27 cellular contexts compared by ENCODE assay signal in genomic region chrX:129478516-129478915, GRCh38. TPM values are rescaled to one million over a fixed set of nuclear protein-coding genes. Genes with fewer than 3 reads are reported as not detected.
DNase-seq lines count a peak whose midpoint lies in the region; ATAC-seq and TF ChIP-seq lines count a peak whose summit lies in the region.
"Had no signal": no experiment of that assay in that cellular context is flagged by ENCODE, and none has a peak within 500 bp of the region (broad histone marks: within the 10 kb centered on the region; RNA-seq: fewer than 3 reads in every experiment).

No MANE protein-coding gene starts in this region.

- H3K23ac ChIP-seq in IMR-90 (ENCODE audit: low read depth, low read length), result no peak overlapping the region

- 67% methylated on average over 1 of the region's 4 CpGs; no CpG with 5 or more reads in 1 of the 2 experiments for WGBS in IMR-90 (ENCODE audit: extremely low coverage in 2 of 2, insufficient read length in 1 of 2), 2 experiments
- WGBS in gastroesophageal sphincter (ENCODE audit: low coverage in 1 of 2), 2 donors, result 47 to 50% methylated on average over 2 to 4 of the region's 4 CpGs

- no peak overlapping the region for H2BK20ac ChIP-seq in IMR-90 (ENCODE audit: low read depth, low read length)

- H3K4ac ChIP-seq in IMR-90 (ENCODE audit: low read depth, low read length), result no peak overlapping the region

- H3K27ac ChIP-seq in IMR-90 (ENCODE audit: insufficient read depth, low read length), result no peak overlapping the region
- peak overlapping the region in 2 of 4 donors; percentile 53 to 64 for H3K27ac ChIP-seq in gastroesophageal sphincter
- no peak overlapping the region for H3K27ac ChIP-seq in lower lobe of right lung
- H3K27ac ChIP-seq: body of pancreas, right atrium auricular region, upper lobe of left lung had no signal

- intact Hi-C loops in IMR-90 (cut with micrococcal nuclease) (no loop called here), lower lobe of right lung (cut with DNase I) (no loop called here)

- DNase-seq in AG09319 (ENCODE audit: extremely low read depth, low read depth) (peak; percentile 7), IMR-90 (peak; percentile 69), astrocyte of the spinal cord (ENCODE audit: low read depth, low spot score) (peak; percentile 71), MV-4-11 (lab: John Stamatoyannopoulos, UW) (no peak), NCI-H82 (lab: John Stamatoyannopoulos, UW) (no peak), lower lobe of right lung (no peak)
- DNase-seq in NK-92 treated with Interleukin-12 subunit alpha and Interleukin-12 subunit beta, amount 100 ng/mL, for 24 hours (lab: John Stamatoyannopoulos, UW), result no peak
- DNase-seq: activated CD4-positive, alpha-beta T cell treated with anti-CD3 and anti-CD28 coated beads for 4 hours; activated CD8-positive, alpha-beta memory T cell treated with anti-CD3 and anti-CD28 coated beads, Interleukin-2, amount 10 ng/mL, durations not matched to agents 7 days and 5 days; body of pancreas; effector memory CD8-positive, alpha-beta T cell; GDM1; H9; natural killer cell; NCI-H1694 treated with DMSO at 0.1 percent for 48 hours; NCI-H226; NCI-H774; PC-3; SHP77 treated with DMSO at 0.1 percent for 48 hours; upper lobe of left lung had no signal

- H2BK120ac ChIP-seq in IMR-90 (ENCODE audit: low read depth, low read length), result no peak overlapping the region

- H3K56ac ChIP-seq in IMR-90 (ENCODE audit: extremely low read depth, insufficient read depth, low read length), result no peak overlapping the region

- H2BK5ac ChIP-seq in IMR-90 (ENCODE audit: low read depth, low read length, poor library complexity, severe bottlenecking), result no peak overlapping the region

- TF ChIP-seq CTCF in AG09319 (IDR thresholded peaks at IDR 0.05; ENCODE audit: low read depth, low read length), result no peak
- no peak for TF ChIP-seq CTCF in IMR-90 (conservative IDR thresholded peaks at IDR 0.05; ENCODE audit: low read depth, low read length)
- no peak for TF ChIP-seq CTCF in astrocyte of the spinal cord (IDR thresholded peaks at IDR 0.05; ENCODE audit: low read depth, low read length)
- TF ChIP-seq CTCF in gastroesophageal sphincter (IDR thresholded peaks at IDR 0.05), result no peak
- no peak for TF ChIP-seq CTCF in lower lobe of right lung (IDR thresholded peaks at IDR 0.05)

- no peak overlapping the region for H3K14ac ChIP-seq in IMR-90 (replicated peaks; ENCODE audit: low read depth, low read length)

- no peaks in the 10 kb centered on the region; a peak in 1 of 4 replicates for H3K79me1 ChIP-seq in IMR-90 (ENCODE audit: low read depth in 1 of 2, low read length in 2 of 2)

- no peak overlapping the region for H2AK9ac ChIP-seq in IMR-90 (replicated peaks; ENCODE audit: low read depth, low read length, poor library complexity)

- no peak overlapping the region for H2AK5ac ChIP-seq in IMR-90 (ENCODE audit: low read depth, low read length)

- H3K27me3 ChIP-seq in IMR-90 (ENCODE audit: control insufficient read depth, insufficient read depth, low read length) (no peaks in the 10 kb centered on the region), gastroesophageal sphincter (no peaks in the 10 kb centered on the region), lower lobe of right lung (ENCODE audit: low read depth) (no peaks in the 10 kb centered on the region)
- H3K27me3 ChIP-seq: body of pancreas, right atrium auricular region, upper lobe of left lung had no signal

- TF ChIP-seq POLR2A in IMR-90 (IDR thresholded peaks at IDR 0.05; ENCODE audit: low read depth, low read length), result no peak
- TF ChIP-seq POLR2A in gastroesophageal sphincter (IDR thresholded peaks at IDR 0.05), result no peak

- no TSS peak for BruUV-seq in IMR-90 (replicated peaks; lab: Mats Ljungman, UMichigan)

- CTCF ChIA-PET in IMR-90 (lab: Yijun Ruan, JAX), result no interaction called here

- no peak overlapping the region for H4K8ac ChIP-seq in IMR-90 (ENCODE audit: low read depth in 2 of 2, low read length in 2 of 2)

- peaks cover 3% of the 10 kb centered on the region; the same call in 1 of the 2 replicates for H3K9me1 ChIP-seq in IMR-90 (ENCODE audit: insufficient read depth, low read length)

- no peak for TF ChIP-seq RAD21 in IMR-90 (IDR thresholded peaks at IDR 0.05; ENCODE audit: low read length)

- TF ChIP-seq EP300 in gastroesophageal sphincter (IDR thresholded peaks at IDR 0.05), result no peak

- H4K5ac ChIP-seq in IMR-90 (ENCODE audit: low read depth, low read length), result no peak overlapping the region

- in situ Hi-C loops in IMR-90 (cut with MboI; ENCODE audit: low sequenced_read_pairs), result no loop called here
- in situ Hi-C loops in astrocyte of the spinal cord (cut with HindIII; ENCODE audit: low sequenced_read_pairs), result no loop called here

- H3K9me3 ChIP-seq in IMR-90 (ENCODE audit: control insufficient read depth, insufficient read depth, low read length) (no peaks in the 10 kb centered on the region), gastroesophageal sphincter (no peaks in the 10 kb centered on the region), lower lobe of right lung (no peaks in the 10 kb centered on the region)
- H3K9me3 ChIP-seq: body of pancreas, right atrium auricular region, upper lobe of left lung had no signal

- H2BK15ac ChIP-seq in IMR-90 (ENCODE audit: low read depth, low read length), result no peak overlapping the region

- H3K36me3 ChIP-seq in IMR-90 (ENCODE audit: control insufficient read depth, insufficient read depth, low read length) (peaks cover 11% of the 10 kb centered on the region), gastroesophageal sphincter (no peaks in the 10 kb centered on the region), lower lobe of right lung (peaks cover 7% of the 10 kb centered on the region)
- H3K36me3 ChIP-seq: right atrium auricular region, upper lobe of left lung had no signal

- peaks cover 7% of the 10 kb centered on the region; the same call in 1 of the 2 replicates for H4K20me1 ChIP-seq in IMR-90 (ENCODE audit: insufficient read depth, low read length)

- no peak overlapping the region for H2AFZ ChIP-seq in IMR-90 (replicated peaks; ENCODE audit: low read length, poor library complexity)

- peak; percentile 57 for ATAC-seq in IMR-90 (ENCODE audit: low read depth)
- ATAC-seq in gastroesophageal sphincter, result peak; percentile 55
- ATAC-seq in lower lobe of right lung, result no peak
- ATAC-seq: activated CD8-positive, alpha-beta memory T cell treated with anti-CD3 and anti-CD28 coated beads, Interleukin-2, amount 10 ng/mL, durations not matched to agents 7 days and 5 days; activated naive CD4-positive, alpha-beta T cell treated with anti-CD3 and anti-CD28 coated beads, Interleukin-2, amount 50 U/mL, for 72 hours; body of pancreas; effector memory CD8-positive, alpha-beta T cell; esophagus mucosa; K562; natural killer cell; PC-3 had no signal

- peak overlapping the region; percentile 82 for H3K4me2 ChIP-seq in IMR-90 (ENCODE audit: low read depth, low read length)

- H3K4me1 ChIP-seq in IMR-90 (ENCODE audit: control insufficient read depth, insufficient read depth, low read length) (peaks cover 3% of the 10 kb centered on the region; the same call in 1 of the 2 replicates), gastroesophageal sphincter (no peaks in the 10 kb centered on the region), lower lobe of right lung (no peaks in the 10 kb centered on the region)
- H3K4me1 ChIP-seq: body of pancreas, right atrium auricular region, upper lobe of left lung had no signal

- H3K9ac ChIP-seq in IMR-90 (ENCODE audit: low read depth, low read length), result no peak overlapping the region

- H3K4me3 ChIP-seq in IMR-90 (ENCODE audit: insufficient read depth, low read depth, low read length) (no peak overlapping the region), astrocyte of the spinal cord (ENCODE audit: low read depth, low read length) (no peak overlapping the region), gastroesophageal sphincter (no peak overlapping the region), lower lobe of right lung (no peak overlapping the region)
- H3K4me3 ChIP-seq: body of pancreas, K562, right atrium auricular region, upper lobe of left lung had no signal

- POLR2A ChIA-PET in IMR-90 (lab: Charles Lee; ENCODE audit: unreplicated experiment), result no interaction called here

- dilution Hi-C loops in IMR-90 (cut with HindIII; ENCODE audit: low sequenced_read_pairs, unreplicated experiment), result no loop called here

- no peak overlapping the region for H4K91ac ChIP-seq in IMR-90 (ENCODE audit: insufficient read depth, low read depth, low read length)

- no peak overlapping the region for H3K18ac ChIP-seq in IMR-90 (ENCODE audit: low read depth, low read length)

TF ChIP-seq in IMR-90, 13 proteins besides CTCF, POLR2A, EP300 and RAD21:
- no peak for TF ChIP-seq MXI1 (IDR thresholded peaks at IDR 0.05; ENCODE audit: borderline replicate concordance, low read depth, low read length)
- TF ChIP-seq RFX5 (IDR thresholded peaks at IDR 0.05; ENCODE audit: low read depth, low read length), result no peak
- no peak for TF ChIP-seq BHLHE40 (IDR thresholded peaks at IDR 0.05; ENCODE audit: low read depth, low read length)
- no peak for TF ChIP-seq CEBPB (IDR thresholded peaks at IDR 0.05; ENCODE audit: low read depth, low read length)
- TF ChIP-seq SMC3 (IDR thresholded peaks at IDR 0.05; ENCODE audit: low read depth, low read length), result no peak
- TF ChIP-seq MAFK (IDR thresholded peaks at IDR 0.05; ENCODE audit: low read depth, low read length), result no peak
- no peak for TF ChIP-seq CHD1 (IDR thresholded peaks at IDR 0.05; ENCODE audit: low read depth, low read length)
- TF ChIP-seq MAZ (IDR thresholded peaks at IDR 0.05; ENCODE audit: borderline replicate concordance, low read depth, low read length), result no peak
- no peak for TF ChIP-seq FOS (IDR thresholded peaks at IDR 0.05; ENCODE audit: low read depth, low read length)
- TF ChIP-seq USF2 (IDR thresholded peaks at IDR 0.05; ENCODE audit: low read depth, low read length), result no peak

RNA-seq across cellular contexts. Expression of gene SMARCA1, which starts 44.8 kb away (rescaled TPM):
- total RNA-seq in IMR-90 (2012; rRNA removed) (31.0 and 71.4 TPM in 2 replicates), gastroesophageal sphincter (10 to 100 TPM; 55.4 to 91.7 (median 64.1) TPM), lower lobe of right lung (23.2 TPM)
- polyA plus RNA-seq in IMR-90 (2012; rRNA removed), result 24.5 and 32.8 TPM in 2 replicates
- polyA plus RNA-seq in IMR-90 (2012; cell fraction: cytosol; rRNA removed), result 6.7 and 8.9 TPM in 2 replicates
- polyA plus RNA-seq in IMR-90 (2012; cell fraction: nucleus; rRNA removed; ENCODE audit: low replicate concordance), result 3.7 and 16.1 TPM in 2 replicates
- total RNA-seq: activated CD8-positive, alpha-beta memory T cell treated with anti-CD3 and anti-CD28 coated beads, Interleukin-2, amount 10 ng/mL, durations not matched to agents 7 days and 5 days; activated T-helper 1 cell treated with anti-CD3 and anti-CD28 coated beads, Interleukin-12 subunit alpha, Interleukin-12 subunit beta, Interleukin-2, Interleukin-4 antibody, amounts not matched to agents 30 ng/mL and 10 ng/mL and 1 ng/mL, durations not matched to agents 14 hours and 24 hours and 36 hours; T-helper 1 cell treated with Interleukin-12 subunit alpha and Interleukin-12 subunit beta and Interleukin-4 antibody, amounts not matched to agents 30 ng/mL and 1 ng/mL, for 36 hours had no signal

Comparison
In these comparisons a context has a peak if more than half of its experiments do, and no peak if none do; other contexts are left out.
1. DNase-seq: peak in AG09319 (single experiment), IMR-90 (single experiment) and astrocyte of the spinal cord (single experiment); none in MV-4-11 (single experiment), NK-92 treated with Interleukin-12 subunit alpha and Interleukin-12 subunit beta, amount 100 ng/mL, for 24 hours (single experiment), NCI-H82 (single experiment) and lower lobe of right lung (single experiment).
2. ATAC-seq: peak in IMR-90 (single experiment) and gastroesophageal sphincter (single experiment); none in lower lobe of right lung (0 of 2).